ENCODE assay signal across 1 cellular context in the genomic region with DNA sequence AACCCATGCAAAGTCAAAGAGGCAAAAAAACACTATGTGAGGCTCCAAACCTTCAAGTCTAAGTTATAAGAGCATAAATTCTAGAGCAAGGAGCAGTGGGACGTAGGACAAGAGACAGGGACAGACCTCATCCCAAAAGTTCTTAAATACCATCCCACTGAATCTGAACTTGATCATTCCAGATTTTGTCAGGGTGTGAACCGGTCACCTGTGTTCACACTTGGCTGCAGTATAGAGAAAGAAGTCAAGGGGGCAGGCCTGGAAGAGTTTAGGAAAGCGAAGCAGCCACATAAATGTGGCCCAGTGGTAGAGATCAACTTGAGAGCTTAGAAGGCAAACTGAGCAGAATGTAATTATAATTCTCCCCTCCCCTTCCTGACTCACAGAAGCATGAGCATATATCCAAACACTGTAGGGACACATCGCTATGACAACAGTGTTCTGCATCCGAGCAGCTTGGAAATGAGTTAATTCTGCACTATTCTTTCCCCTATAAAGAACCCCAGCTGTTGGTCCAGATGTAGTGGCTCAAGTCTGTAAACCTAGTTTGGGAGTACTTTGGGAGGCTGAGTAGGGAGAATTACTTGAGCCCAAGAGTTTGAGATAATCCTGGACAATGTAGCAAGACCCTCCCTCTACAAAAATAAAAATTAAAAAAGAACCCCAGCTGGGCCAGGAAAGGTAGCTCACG.
TF ChIP-seq lines count a peak whose summit lies in the region.

No MANE protein-coding gene starts in this region.

TF ChIP-seq in endothelial cell of umbilical vein, 7 proteins besides CTCF, POLR2A, EP300 and RAD21:
- TF ChIP-seq GATA2 (IDR thresholded peaks at IDR 0.05; ENCODE audit: insufficient read depth, insufficient read length, low read depth, low read length): no peak
